Comparison of ENCODE assay signal across 2 cellular contexts in the genomic region with DNA sequence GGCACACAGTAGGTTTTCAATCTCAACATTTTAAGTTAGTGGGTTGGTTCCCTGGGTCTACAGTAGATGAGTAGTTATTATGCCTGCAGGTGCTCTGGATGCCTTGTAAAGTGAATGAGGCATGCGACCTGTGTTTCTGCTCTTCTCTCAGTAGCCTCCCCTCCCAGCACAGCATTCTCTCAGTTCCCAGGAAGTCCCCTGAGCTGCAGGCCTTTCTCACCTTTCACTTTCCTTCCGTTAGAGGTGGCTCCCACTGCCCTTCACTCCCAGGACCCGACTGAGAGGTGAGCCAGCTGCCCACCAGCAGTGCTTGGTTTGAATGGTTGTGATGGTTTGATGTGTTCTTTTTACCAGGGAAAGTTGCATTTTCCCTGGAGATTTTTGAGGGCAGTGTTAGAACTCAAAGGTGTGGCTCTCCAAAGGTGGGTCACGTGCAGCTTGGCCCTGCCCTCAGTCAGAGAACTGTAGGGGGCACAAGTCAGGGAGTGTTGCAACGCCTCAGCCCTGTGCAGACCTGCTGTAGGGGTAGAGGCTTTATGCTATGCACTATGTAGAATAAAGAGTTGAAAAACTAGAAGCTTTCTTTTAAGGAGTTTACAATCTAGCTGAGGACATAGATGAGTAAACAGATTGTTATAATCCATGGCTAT.
TF ChIP-seq lines count a peak whose summit lies in the region.

No MANE protein-coding gene starts in this region.

TF ChIP-seq in GM12878, 131 proteins besides CTCF, POLR2A, EP300 and RAD21:
- TF ChIP-seq BHLHE40 (IDR thresholded peaks at IDR 0.05; ENCODE audit: borderline replicate concordance in 1 of 2, low read depth in 2 of 2, low read length in 1 of 2) (peak in 1 of 2 experiments; percentile 54; a peak in 2 of 4 replicates), ZNF217 (IDR thresholded peaks at IDR 0.05) (no peak), IKZF1 (conservative IDR thresholded peaks at IDR 0.05) (peak; percentile 23; the same call in 1 of the 2 replicates)
- TF ChIP-seq, protein P1, sequence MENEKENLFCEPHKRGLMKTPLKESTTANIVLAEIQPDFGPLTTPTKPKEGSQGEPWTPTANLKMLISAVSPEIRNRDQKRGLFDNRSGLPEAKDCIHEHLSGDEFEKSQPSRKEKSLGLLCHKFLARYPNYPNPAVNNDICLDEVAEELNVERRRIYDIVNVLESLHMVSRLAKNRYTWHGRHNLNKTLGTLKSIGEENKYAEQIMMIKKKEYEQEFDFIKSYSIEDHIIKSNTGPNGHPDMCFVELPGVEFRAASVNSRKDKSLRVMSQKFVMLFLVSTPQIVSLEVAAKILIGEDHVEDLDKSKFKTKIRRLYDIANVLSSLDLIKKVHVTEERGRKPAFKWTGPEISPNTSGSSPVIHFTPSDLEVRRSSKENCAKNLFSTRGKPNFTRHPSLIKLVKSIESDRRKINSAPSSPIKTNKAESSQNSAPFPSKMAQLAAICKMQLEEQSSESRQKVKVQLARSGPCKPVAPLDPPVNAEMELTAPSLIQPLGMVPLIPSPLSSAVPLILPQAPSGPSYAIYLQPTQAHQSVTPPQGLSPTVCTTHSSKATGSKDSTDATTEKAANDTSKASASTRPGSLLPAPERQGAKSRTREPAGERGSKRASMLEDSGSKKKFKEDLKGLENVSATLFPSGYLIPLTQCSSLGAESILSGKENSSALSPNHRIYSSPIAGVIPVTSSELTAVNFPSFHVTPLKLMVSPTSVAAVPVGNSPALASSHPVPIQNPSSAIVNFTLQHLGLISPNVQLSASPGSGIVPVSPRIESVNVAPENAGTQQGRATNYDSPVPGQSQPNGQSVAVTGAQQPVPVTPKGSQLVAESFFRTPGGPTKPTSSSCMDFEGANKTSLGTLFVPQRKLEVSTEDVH (IDR thresholded peaks at IDR 0.05; ENCODE audit: low read depth, partially characterized antibody) = no peak

TF ChIP-seq in H1, 55 proteins besides CTCF, POLR2A, EP300 and RAD21:
- TF ChIP-seq, protein P2, sequence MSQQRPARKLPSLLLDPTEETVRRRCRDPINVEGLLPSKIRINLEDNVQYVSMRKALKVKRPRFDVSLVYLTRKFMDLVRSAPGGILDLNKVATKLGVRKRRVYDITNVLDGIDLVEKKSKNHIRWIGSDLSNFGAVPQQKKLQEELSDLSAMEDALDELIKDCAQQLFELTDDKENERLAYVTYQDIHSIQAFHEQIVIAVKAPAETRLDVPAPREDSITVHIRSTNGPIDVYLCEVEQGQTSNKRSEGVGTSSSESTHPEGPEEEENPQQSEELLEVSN (IDR thresholded peaks at IDR 0.05) = no peak
- TF ChIP-seq SP1 (IDR thresholded peaks at IDR 0.05; ENCODE audit: low read depth, low read length) (no peak), PHF8 (conservative IDR thresholded peaks at IDR 0.05; ENCODE audit: low read depth, low read length) (no peak), CREB1 (IDR thresholded peaks at IDR 0.05) (no peak), CHD2 (IDR thresholded peaks at IDR 0.05; ENCODE audit: low read length) (no peak), SIX5 (IDR thresholded peaks at IDR 0.05; ENCODE audit: low read depth, low read length) (no peak), EZH2 (IDR thresholded peaks at IDR 0.05; ENCODE audit: low read depth, low read length, severe bottlenecking) (no peak), TEAD4 (IDR thresholded peaks at IDR 0.05; ENCODE audit: low read depth, low read length) (no peak), ZNF274 (IDR thresholded peaks at IDR 0.05; ENCODE audit: borderline replicate concordance, extremely low read depth, low read length) (no peak), SIN3A (conservative IDR thresholded peaks at IDR 0.05 in 1 of 2, IDR thresholded peaks at IDR 0.05 in 1 of 2; ENCODE audit: low read depth in 1 of 2, low read length in 2 of 2) (no peak)
- TF ChIP-seq, protein P3, sequence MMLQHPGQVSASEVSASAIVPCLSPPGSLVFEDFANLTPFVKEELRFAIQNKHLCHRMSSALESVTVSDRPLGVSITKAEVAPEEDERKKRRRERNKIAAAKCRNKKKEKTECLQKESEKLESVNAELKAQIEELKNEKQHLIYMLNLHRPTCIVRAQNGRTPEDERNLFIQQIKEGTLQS (IDR thresholded peaks at IDR 0.05; ENCODE audit: insufficient read depth, low read depth, low read length) = no peak
- TF ChIP-seq, protein P4, sequence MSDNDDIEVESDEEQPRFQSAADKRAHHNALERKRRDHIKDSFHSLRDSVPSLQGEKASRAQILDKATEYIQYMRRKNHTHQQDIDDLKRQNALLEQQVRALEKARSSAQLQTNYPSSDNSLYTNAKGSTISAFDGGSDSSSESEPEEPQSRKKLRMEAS (IDR thresholded peaks at IDR 0.05) = no peak
- TF ChIP-seq, protein P5, sequence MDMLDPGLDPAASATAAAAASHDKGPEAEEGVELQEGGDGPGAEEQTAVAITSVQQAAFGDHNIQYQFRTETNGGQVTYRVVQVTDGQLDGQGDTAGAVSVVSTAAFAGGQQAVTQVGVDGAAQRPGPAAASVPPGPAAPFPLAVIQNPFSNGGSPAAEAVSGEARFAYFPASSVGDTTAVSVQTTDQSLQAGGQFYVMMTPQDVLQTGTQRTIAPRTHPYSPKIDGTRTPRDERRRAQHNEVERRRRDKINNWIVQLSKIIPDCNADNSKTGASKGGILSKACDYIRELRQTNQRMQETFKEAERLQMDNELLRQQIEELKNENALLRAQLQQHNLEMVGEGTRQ (IDR thresholded peaks at IDR 0.05; ENCODE audit: low read length) = no peak
